Comparison of ENCODE assay signal across 8 cellular contexts in genomic region chr3:69425249-69425648, GRCh38. TPM values are rescaled to one million over a fixed set of nuclear protein-coding genes. Genes with fewer than 3 reads are reported as not detected.
DNase-seq lines count a peak whose midpoint lies in the region; ATAC-seq and TF ChIP-seq lines count a peak whose summit lies in the region.

No MANE protein-coding gene starts in this region.

- in situ Hi-C loops in IMR-90 (cut with MboI; ENCODE audit: low sequenced_read_pairs), result no loop called here

- no peaks in the 10 kb centered on the region for H3K36me3 Mint-ChIP-seq in activated T-helper 2 cell treated with anti-CD3 and anti-CD28 coated beads, Interferon-gamma antibody, Interleukin-2, Interleukin-4, amounts not matched to agents 10 μg/mL and 5 μg/mL and 100 μg/mL, durations not matched to agents 14 hours and 24 hours and 36 hours (ENCODE audit: low read depth)

- no peak overlapping the region for H4K91ac ChIP-seq in IMR-90 (ENCODE audit: insufficient read depth, low read depth, low read length)

- intact Hi-C loops in IMR-90 (cut with micrococcal nuclease), result loop anchor here (5.0 kb wide), 1 partner anchor 247 kb away; no protein-coding TSS in a partner anchor
- intact Hi-C loops in activated T-helper 2 cell treated with anti-CD3 and anti-CD28 coated beads, Interferon-gamma antibody, Interleukin-2, Interleukin-4, amounts not matched to agents 10 μg/mL and 5 μg/mL and 100 μg/mL, durations not matched to agents 14 hours and 24 hours and 36 hours (cut with micrococcal nuclease), result loop anchor here (2.0 to 5.0 kb wide), 2 partner anchors 264 to 303 kb away; partner anchors contain the start of gene LMOD3

- no peaks in the 10 kb centered on the region for H3K79me1 ChIP-seq in IMR-90 (ENCODE audit: low read depth in 1 of 2, low read length in 2 of 2)

- no peak overlapping the region for H2BK20ac ChIP-seq in IMR-90 (ENCODE audit: low read depth, low read length)

- H3K4me3 Mint-ChIP-seq in activated T-helper 2 cell treated with anti-CD3 and anti-CD28 coated beads, Interferon-gamma antibody, Interleukin-2, Interleukin-4, amounts not matched to agents 10 μg/mL and 5 μg/mL and 100 μg/mL, durations not matched to agents 14 hours and 24 hours and 36 hours (ENCODE audit: low read depth), result no peak overlapping the region

- TF ChIP-seq CTCF in GM10266 (IDR thresholded peaks at IDR 0.05; ENCODE audit: control insufficient read depth, insufficient read depth, low read depth, missing control alignments) (peak; percentile 47), IMR-90 (conservative IDR thresholded peaks at IDR 0.05; ENCODE audit: low read depth, low read length) (peak; percentile 27; the same call in 1 of the 2 replicates)

- no CpG with 5 or more reads among the region's 4 CpGs for WGBS in IMR-90 (ENCODE audit: extremely low coverage in 2 of 2, insufficient read length in 1 of 2), 2 experiments

- no peaks in the 10 kb centered on the region for H3K4me1 ChIP-seq in IMR-90 (ENCODE audit: control insufficient read depth, insufficient read depth, low read length)

- no peak overlapping the region for H3K56ac ChIP-seq in IMR-90 (ENCODE audit: extremely low read depth, insufficient read depth, low read length)

- no TSS peak for BruUV-seq in IMR-90 (replicated peaks; lab: Mats Ljungman, UMichigan)

- H3K14ac ChIP-seq in IMR-90 (replicated peaks; ENCODE audit: low read depth, low read length), result no peak overlapping the region

- H3K27ac Mint-ChIP-seq in activated T-helper 2 cell treated with anti-CD3 and anti-CD28 coated beads, Interferon-gamma antibody, Interleukin-2, Interleukin-4, amounts not matched to agents 10 μg/mL and 5 μg/mL and 100 μg/mL, durations not matched to agents 14 hours and 24 hours and 36 hours, result no peak overlapping the region

- H3K4me3 ChIP-seq in IMR-90 (ENCODE audit: insufficient read depth, low read depth, low read length), result no peak overlapping the region

- 0 out of 2 replicates have a peak, but pooled peaks have one; percentile 26 for TF ChIP-seq RAD21 in IMR-90 (IDR thresholded peaks at IDR 0.05; ENCODE audit: low read length)

- H3K9me3 ChIP-seq in IMR-90 (ENCODE audit: control insufficient read depth, insufficient read depth, low read length), result no peaks in the 10 kb centered on the region

- no peak overlapping the region for H3K9ac ChIP-seq in IMR-90 (ENCODE audit: low read depth, low read length)

- no peaks in the 10 kb centered on the region for H3K9me1 ChIP-seq in IMR-90 (ENCODE audit: insufficient read depth, low read length)

- no peak overlapping the region for H3K4me2 ChIP-seq in IMR-90 (ENCODE audit: low read depth, low read length)

- dilution Hi-C loops in IMR-90 (cut with HindIII; ENCODE audit: low sequenced_read_pairs, unreplicated experiment), result no loop called here

- no peak overlapping the region for H2BK15ac ChIP-seq in IMR-90 (ENCODE audit: low read depth, low read length)

- H3K4ac ChIP-seq in IMR-90 (ENCODE audit: low read depth, low read length), result no peak overlapping the region

- no peak overlapping the region for H2AFZ ChIP-seq in IMR-90 (replicated peaks; ENCODE audit: low read length, poor library complexity)

- H4K8ac ChIP-seq in IMR-90 (ENCODE audit: low read depth in 2 of 2, low read length in 2 of 2), result no peak overlapping the region

- H3K4me1 Mint-ChIP-seq in activated T-helper 2 cell treated with anti-CD3 and anti-CD28 coated beads, Interferon-gamma antibody, Interleukin-2, Interleukin-4, amounts not matched to agents 10 μg/mL and 5 μg/mL and 100 μg/mL, durations not matched to agents 14 hours and 24 hours and 36 hours (ENCODE audit: low read depth), result peaks cover 7% of the 10 kb centered on the region

- DNase-seq in GM10266 (ENCODE audit: extremely low spot score) (peak; percentile 41), IMR-90 (peak; percentile 7), iPS DF 19.7 (ENCODE audit: low read depth, low spot score) (peak; percentile 3), superior temporal gyrus (ENCODE audit: extremely low spot score) (peak; percentile 69), 8988T (no peak), cerebellar nuclear complex (lab: John Stamatoyannopoulos, UW) (no peak)
- peak; percentile 9 for DNase-seq in activated T-helper 2 cell treated with anti-CD3 and anti-CD28 coated beads, Interferon-gamma antibody, Interleukin-2, Interleukin-4, amounts not matched to agents 10 μg/mL and 5 μg/mL and 100 μg/mL, durations not matched to agents 14 hours and 24 hours and 36 hours (ENCODE audit: low spot score)

- H3K23ac ChIP-seq in IMR-90 (ENCODE audit: low read depth, low read length), result no peak overlapping the region

- CTCF ChIA-PET in IMR-90 (lab: Yijun Ruan, JAX), result interaction anchor here (1.0 to 1.8 kb wide), 2 partner anchors 15 to 263 kb away, joined by 4 read pairs; no protein-coding TSS in a partner anchor

- H2BK120ac ChIP-seq in IMR-90 (ENCODE audit: low read depth, low read length), result no peak overlapping the region

- ATAC-seq in GM21390 (IDR thresholded peaks at IDR 0.05; ENCODE audit: unreplicated experiment) (peak; percentile 90), IMR-90 (ENCODE audit: low read depth) (peak; percentile 56; the same call in 1 of the 2 replicates)

- no peaks in the 10 kb centered on the region for H3K27me3 ChIP-seq in IMR-90 (ENCODE audit: control insufficient read depth, insufficient read depth, low read length)

- no peak overlapping the region for H3K27ac ChIP-seq in IMR-90 (ENCODE audit: insufficient read depth, low read length)

- TF ChIP-seq POLR2A in IMR-90 (IDR thresholded peaks at IDR 0.05; ENCODE audit: low read depth, low read length), result no peak

- H2BK5ac ChIP-seq in IMR-90 (ENCODE audit: low read depth, low read length, poor library complexity, severe bottlenecking), result no peak overlapping the region

- H3K18ac ChIP-seq in IMR-90 (ENCODE audit: low read depth, low read length), result no peak overlapping the region

- no peak overlapping the region for H2AK9ac ChIP-seq in IMR-90 (replicated peaks; ENCODE audit: low read depth, low read length, poor library complexity)

- no peak overlapping the region for H4K5ac ChIP-seq in IMR-90 (ENCODE audit: low read depth, low read length)

- POLR2A ChIA-PET in IMR-90 (lab: Charles Lee; ENCODE audit: unreplicated experiment), result no interaction called here

- no peaks in the 10 kb centered on the region for H3K9me3 Mint-ChIP-seq in activated T-helper 2 cell treated with anti-CD3 and anti-CD28 coated beads, Interferon-gamma antibody, Interleukin-2, Interleukin-4, amounts not matched to agents 10 μg/mL and 5 μg/mL and 100 μg/mL, durations not matched to agents 14 hours and 24 hours and 36 hours

- no peaks in the 10 kb centered on the region for H4K20me1 ChIP-seq in IMR-90 (ENCODE audit: insufficient read depth, low read length)

- H3K36me3 ChIP-seq in IMR-90 (ENCODE audit: control insufficient read depth, insufficient read depth, low read length), result no peaks in the 10 kb centered on the region

- no peak overlapping the region for H2AK5ac ChIP-seq in IMR-90 (ENCODE audit: low read depth, low read length)

- no peaks in the 10 kb centered on the region for H3K27me3 Mint-ChIP-seq in activated T-helper 2 cell treated with anti-CD3 and anti-CD28 coated beads, Interferon-gamma antibody, Interleukin-2, Interleukin-4, amounts not matched to agents 10 μg/mL and 5 μg/mL and 100 μg/mL, durations not matched to agents 14 hours and 24 hours and 36 hours (ENCODE audit: low read depth)

TF ChIP-seq in IMR-90, 13 proteins besides CTCF, POLR2A, EP300 and RAD21:
- TF ChIP-seq MAZ (IDR thresholded peaks at IDR 0.05; ENCODE audit: borderline replicate concordance, low read depth, low read length) (no peak), FOS (IDR thresholded peaks at IDR 0.05; ENCODE audit: low read depth, low read length) (no peak), CHD1 (IDR thresholded peaks at IDR 0.05; ENCODE audit: low read depth, low read length) (no peak), BHLHE40 (IDR thresholded peaks at IDR 0.05; ENCODE audit: low read depth, low read length) (no peak)
- TF ChIP-seq, protein P1, sequence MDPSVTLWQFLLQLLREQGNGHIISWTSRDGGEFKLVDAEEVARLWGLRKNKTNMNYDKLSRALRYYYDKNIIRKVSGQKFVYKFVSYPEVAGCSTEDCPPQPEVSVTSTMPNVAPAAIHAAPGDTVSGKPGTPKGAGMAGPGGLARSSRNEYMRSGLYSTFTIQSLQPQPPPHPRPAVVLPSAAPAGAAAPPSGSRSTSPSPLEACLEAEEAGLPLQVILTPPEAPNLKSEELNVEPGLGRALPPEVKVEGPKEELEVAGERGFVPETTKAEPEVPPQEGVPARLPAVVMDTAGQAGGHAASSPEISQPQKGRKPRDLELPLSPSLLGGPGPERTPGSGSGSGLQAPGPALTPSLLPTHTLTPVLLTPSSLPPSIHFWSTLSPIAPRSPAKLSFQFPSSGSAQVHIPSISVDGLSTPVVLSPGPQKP (IDR thresholded peaks at IDR 0.05; ENCODE audit: borderline replicate concordance, low read depth, low read length), result no peak
TF ChIP-seq in IMR-90: peak in this region for 0.

RNA-seq across cellular contexts. Expression of gene FRMD4B, which starts 39.4 kb away (rescaled TPM):
- total RNA-seq in IMR-90 (2012; rRNA removed), result 0.28 and 0.36 TPM in 2 replicates
- 0.14 and 0.16 TPM in 2 replicates for polyA plus RNA-seq in IMR-90 (2012; rRNA removed)
- 0.02 and 0.03 TPM in 2 replicates for polyA plus RNA-seq in IMR-90 (2012; cell fraction: cytosol; rRNA removed)
- polyA plus RNA-seq in IMR-90 (2012; cell fraction: nucleus; rRNA removed; ENCODE audit: low replicate concordance), result 0.07 and 0.10 TPM in 2 replicates
- total RNA-seq in activated T-helper 2 cell treated with anti-CD3 and anti-CD28 coated beads, Interferon-gamma antibody, Interleukin-2, Interleukin-4, amounts not matched to agents 10 μg/mL and 5 μg/mL and 100 μg/mL, durations not matched to agents 14 hours and 24 hours and 36 hours, result 75.1 and 78.0 TPM in 2 replicates

Comparison
In these comparisons a context has a peak if more than half of its experiments do, and no peak if none do; other contexts are left out.
1. DNase-seq: peak in GM10266 (single experiment), IMR-90 (single experiment), activated T-helper 2 cell treated with anti-CD3 and anti-CD28 coated beads, Interferon-gamma antibody, Interleukin-2, Interleukin-4, amounts not matched to agents 10 μg/mL and 5 μg/mL and 100 μg/mL, durations not matched to agents 14 hours and 24 hours and 36 hours (single experiment), iPS DF 19.7 (single experiment) and superior temporal gyrus (single experiment); none in 8988T (single experiment) and cerebellar nuclear complex (0 of 2).
2. RNA of gene FRMD4B, which starts 39.4 kb away (total RNA-seq): 75.1 to 78.0 TPM in activated T-helper 2 cell treated with anti-CD3 and anti-CD28 coated beads, Interferon-gamma antibody, Interleukin-2, Interleukin-4, amounts not matched to agents 10 μg/mL and 5 μg/mL and 100 μg/mL, durations not matched to agents 14 hours and 24 hours and 36 hours; 0.28 to 0.36 TPM in IMR-90; every median in the first group is over 10 times any median in the second.